Comparison of ENCODE assay signal across 14 cellular contexts in the genomic region with DNA sequence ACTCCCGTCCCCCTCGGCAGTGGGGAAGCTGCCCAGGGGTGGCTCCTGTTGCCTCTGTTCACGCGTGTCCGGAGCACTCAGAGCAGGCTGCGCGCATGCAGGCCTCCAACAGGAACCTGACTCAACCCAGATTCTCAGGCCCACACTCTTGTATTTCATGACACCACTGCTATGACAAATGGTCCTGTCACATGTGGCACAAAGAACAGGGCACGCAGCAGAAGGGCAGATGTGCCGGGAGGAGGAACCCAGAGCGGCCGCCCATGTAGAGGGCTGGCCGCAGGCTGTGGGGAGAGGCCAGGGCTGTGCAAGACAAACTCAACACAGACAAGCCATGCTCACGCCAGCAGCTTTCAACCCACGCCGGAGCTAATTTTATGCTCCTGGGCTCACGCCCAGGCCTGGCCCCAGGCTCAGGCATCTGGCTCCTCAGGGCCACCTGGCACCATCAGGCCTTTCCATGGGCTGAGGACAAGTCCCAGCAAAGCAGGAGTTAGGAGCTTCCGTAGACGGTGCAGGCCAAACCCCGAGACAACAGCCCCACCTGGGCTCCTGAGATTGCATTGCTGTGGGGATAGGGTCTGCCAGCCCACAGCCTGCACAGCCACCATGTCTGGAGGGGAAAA. TPM values are rescaled to one million over a fixed set of nuclear protein-coding genes. Genes with fewer than 3 reads are reported as not detected.
DNase-seq lines count a peak whose midpoint lies in the region; TF ChIP-seq lines count a peak whose summit lies in the region.
"Had no signal": no experiment of that assay in that cellular context is flagged by ENCODE, and none has a peak within 500 bp of the region (broad histone marks: within the 10 kb centered on the region; RNA-seq: fewer than 3 reads in every experiment).

No MANE protein-coding gene starts in this region.

- H3K9me3 ChIP-seq in ascending aorta, result no peaks in the 10 kb centered on the region
- H3K9me3 ChIP-seq: right lobe of liver had no signal

- H3K27me3 Mint-ChIP-seq in activated CD4-positive, alpha-beta T cell treated with anti-CD3 and anti-CD28 coated beads, Interleukin-2, amount 10 ng/mL, durations not matched to agents 24 days and 14 days, result no peaks in the 10 kb centered on the region
- H3K27me3 Mint-ChIP-seq: CD4-positive, CD25-positive, alpha-beta regulatory T cell had no signal

- no peak overlapping the region for H3K4me3 Mint-ChIP-seq in activated CD4-positive, alpha-beta T cell treated with anti-CD3 and anti-CD28 coated beads, Interleukin-2, amount 10 ng/mL, durations not matched to agents 24 days and 14 days

- H3K4me1 Mint-ChIP-seq in activated CD4-positive, alpha-beta T cell treated with anti-CD3 and anti-CD28 coated beads, Interleukin-2, amount 10 ng/mL, durations not matched to agents 24 days and 14 days, result peaks cover 16% of the 10 kb centered on the region

- H3K4me3 ChIP-seq in ascending aorta, result no peak overlapping the region
- no peak overlapping the region for H3K4me3 ChIP-seq in rectal smooth muscle tissue (ENCODE audit: low read length)
- H3K4me3 ChIP-seq: cardiac muscle cell, right lobe of liver had no signal

- H3K27ac Mint-ChIP-seq in activated CD4-positive, alpha-beta T cell treated with anti-CD3 and anti-CD28 coated beads, Interleukin-2, amount 10 ng/mL, durations not matched to agents 24 days and 14 days, result no peak overlapping the region

- peak overlapping the region; percentile 67 to 69 for H3K27ac ChIP-seq in ascending aorta
- H3K27ac ChIP-seq in rectal smooth muscle tissue (ENCODE audit: low read depth, low read length), result peak overlapping the region; percentile 41
- H3K27ac ChIP-seq: cardiac muscle cell, right lobe of liver had no signal

- H3K4me1 ChIP-seq in ascending aorta (peaks cover 21 to 40% of the 10 kb centered on the region in 2 donors), rectal smooth muscle tissue (ENCODE audit: control insufficient read depth, insufficient read depth, low read length) (peaks cover 19% of the 10 kb centered on the region)
- H3K4me1 ChIP-seq: right lobe of liver had no signal

- no peaks in the 10 kb centered on the region for H3K9me3 Mint-ChIP-seq in activated CD4-positive, alpha-beta T cell treated with anti-CD3 and anti-CD28 coated beads, Interleukin-2, amount 10 ng/mL, durations not matched to agents 24 days and 14 days
- H3K9me3 Mint-ChIP-seq: CD4-positive, CD25-positive, alpha-beta regulatory T cell had no signal

- H3K36me3 Mint-ChIP-seq in activated CD4-positive, alpha-beta T cell treated with anti-CD3 and anti-CD28 coated beads, Interleukin-2, amount 10 ng/mL, durations not matched to agents 24 days and 14 days (ENCODE audit: low read depth), result peaks cover 4% of the 10 kb centered on the region

- DNase-seq in DMS 273 (lab: John Stamatoyannopoulos, UW; ENCODE audit: unreplicated experiment) (peak; percentile 95), ascending aorta (ENCODE audit: low spot score in 2 of 2) (peak in 1 of 2 donors; percentile 82), cardiac septum (ENCODE audit: low spot score) (peak; percentile 89), middle frontal gyrus (ENCODE audit: extremely low spot score, low spot score) (no peak), NCI-H748 treated with DMSO at 0.1 percent for 48 hours (lab: John Stamatoyannopoulos, UW) (no peak)
- DNase-seq in activated CD4-positive, alpha-beta T cell treated with anti-CD3 and anti-CD28 coated beads, Interleukin-2, amount 10 ng/mL, durations not matched to agents 24 days and 14 days, result no peak
- DNase-seq in activated CD4-positive, CD25-positive, alpha-beta regulatory T cell (lab: John Stamatoyannopoulos, UW), result no peak
- DNase-seq: activated CD4-positive, alpha-beta T cell treated with anti-CD3 and anti-CD28 coated beads, Interleukin-2, amount 50 U/mL, for 4 hours; CD4-positive, CD25-positive, alpha-beta regulatory T cell; GOT3; NCI-H146; right lobe of liver had no signal

- H3K27me3 ChIP-seq in ascending aorta (no peaks in the 10 kb centered on the region), rectal smooth muscle tissue (ENCODE audit: control insufficient read depth, insufficient read depth, low read length) (no peaks in the 10 kb centered on the region)
- H3K27me3 ChIP-seq: cardiac muscle cell, right lobe of liver had no signal

- TF ChIP-seq CTCF in ascending aorta (IDR thresholded peaks at IDR 0.05), result no peak

- intact Hi-C loops in ascending aorta (cut with DNase I), result no loop called here
- intact Hi-C loops in cardiac septum (cut with DNase I), result no loop called here
- intact Hi-C loops in activated CD4-positive, alpha-beta T cell treated with anti-CD3 and anti-CD28 coated beads, Interleukin-2, amount 10 ng/mL, durations not matched to agents 24 days and 14 days (cut with micrococcal nuclease), result no loop called here

- H3K36me3 ChIP-seq in ascending aorta (peaks cover 0 to 6% of the 10 kb centered on the region in 2 donors), rectal smooth muscle tissue (ENCODE audit: control insufficient read depth, insufficient read depth, low read length) (peaks cover 9% of the 10 kb centered on the region)
- H3K36me3 ChIP-seq: cardiac muscle cell had no signal

- H3K9ac ChIP-seq in rectal smooth muscle tissue (ENCODE audit: low read length), result no peak overlapping the region

RNA-seq across cellular contexts. Expression of a gene that starts 40.0 kb away (rescaled TPM):
- total RNA-seq in ascending aorta (27.0 TPM), cardiac septum (36.9 TPM)
- total RNA-seq in activated CD4-positive, alpha-beta T cell treated with anti-CD3 and anti-CD28 coated beads, Interleukin-2, amount 10 ng/mL, durations not matched to agents 24 days and 14 days, result 0.86 and 1.6 TPM in 2 replicates

RNA-seq across cellular contexts. Expression of a gene that starts 45.5 kb away (rescaled TPM):
- total RNA-seq in ascending aorta (95.4 TPM), cardiac septum (48.5 TPM)
- 22.4 and 23.5 TPM in 2 replicates for total RNA-seq in activated CD4-positive, alpha-beta T cell treated with anti-CD3 and anti-CD28 coated beads, Interleukin-2, amount 10 ng/mL, durations not matched to agents 24 days and 14 days

RNA-seq across cellular contexts. Expression of a gene that starts 53.0 kb away (rescaled TPM):
- total RNA-seq in ascending aorta (not detected), cardiac septum (not detected)
- not detected in 2 replicates for total RNA-seq in activated CD4-positive, alpha-beta T cell treated with anti-CD3 and anti-CD28 coated beads, Interleukin-2, amount 10 ng/mL, durations not matched to agents 24 days and 14 days
- total RNA-seq: cardiac muscle cell; CD4-positive, CD25-positive, alpha-beta regulatory T cell; right lobe of liver had no signal

Comparison
In these comparisons a context has a peak if more than half of its experiments do, and no peak if none do; other contexts are left out.
1. DNase-seq: peak in DMS 273 (single experiment) and cardiac septum (single experiment); none in middle frontal gyrus (single experiment), activated CD4-positive, alpha-beta T cell treated with anti-CD3 and anti-CD28 coated beads, Interleukin-2, amount 10 ng/mL, durations not matched to agents 24 days and 14 days (single experiment), activated CD4-positive, CD25-positive, alpha-beta regulatory T cell (0 of 4) and NCI-H748 treated with DMSO at 0.1 percent for 48 hours (single experiment).
2. RNA of a gene that starts 40.0 kb away (total RNA-seq): 36.9 TPM in cardiac septum (single experiment) and 27.0 TPM in ascending aorta (single experiment); 0.86 to 1.6 TPM in activated CD4-positive, alpha-beta T cell treated with anti-CD3 and anti-CD28 coated beads, Interleukin-2, amount 10 ng/mL, durations not matched to agents 24 days and 14 days; every median in the first group is over 10 times any median in the second.